ENCODE assay signal across 8 cellular contexts in genomic region chr10:125719173-125720001, GRCh38. TPM values are rescaled to one million over a fixed set of nuclear protein-coding genes. Genes with fewer than 3 reads are reported as not detected.
DNase-seq lines count a peak whose midpoint lies in the region; ATAC-seq and TF ChIP-seq lines count a peak whose summit lies in the region.

Gene EDRF1, plus strand, starts transcription at chr10:125719709. Its CDS starts 99 bp downstream, at chr10:125719808.

- no peak within 1 kb of the TSS for H4K8ac ChIP-seq in H9 (replicated peaks; ENCODE audit: insufficient read length, low read depth, low read length)

- H3K4me1 Mint-ChIP-seq in H9 (peaks cover 7 to 10% of the 10 kb centered on the region in 2 experiments), nephron progenitor cell (peaks cover 20% of the 10 kb centered on the region)
- peaks cover 28% of the 10 kb centered on the region for H3K4me1 Mint-ChIP-seq in stimulated activated naive CD8-positive, alpha-beta T cell treated with anti-CD3 and anti-CD28 coated beads, Interleukin-15, amount 100 ng/mL, for 72 hours

- H3K4me2 ChIP-seq in H9 (ENCODE audit: insufficient read depth, insufficient read length, low read length), result peak within 1 kb of the TSS; percentile 92

- H3K79me2 ChIP-seq in H9 (ENCODE audit: insufficient read depth, low read length), result peaks cover 6% of the 10 kb centered on the region; the same call in 1 of the 2 replicates

- H4K5ac ChIP-seq in H9 (ENCODE audit: insufficient read length, low read depth, low read length), result no peak within 1 kb of the TSS

- H2BK15ac ChIP-seq in H9 (ENCODE audit: low read depth, low read length), result no peak within 1 kb of the TSS

- H3K36me3 Mint-ChIP-seq in H9 (ENCODE audit: insufficient read depth in 1 of 3, low read depth in 3 of 3), result peaks cover 13 to 39% (median 34%) of the 10 kb centered on the region in 3 experiments
- H3K36me3 Mint-ChIP-seq in nephron progenitor cell (ENCODE audit: low read depth), result peaks cover 40% of the 10 kb centered on the region

- H3K4ac ChIP-seq in H9 (ENCODE audit: low read depth, low read length), result no peak within 1 kb of the TSS

- no peaks in the 10 kb centered on the region for H3K4me1 ChIP-seq in H9 (ENCODE audit: insufficient read depth, low read length)

- peak within 1 kb of the TSS; percentile 90 to 99 (median 97); a peak in 6 of 7 replicates for H3K27ac Mint-ChIP-seq in H9
- peak within 1 kb of the TSS; percentile 86 for H3K27ac Mint-ChIP-seq in nephron progenitor cell
- H3K27ac Mint-ChIP-seq in stimulated activated naive CD8-positive, alpha-beta T cell treated with anti-CD3 and anti-CD28 coated beads, Interleukin-15, amount 100 ng/mL, for 72 hours, result peak within 1 kb of the TSS; percentile 99

- H3K4me3 Mint-ChIP-seq in H9, result peak within 1 kb of the TSS; percentile 87 to 96
- peak within 1 kb of the TSS; percentile 97 for H3K4me3 Mint-ChIP-seq in nephron progenitor cell
- peak within 1 kb of the TSS; percentile 94 to 99 for H3K4me3 Mint-ChIP-seq in stimulated activated naive CD8-positive, alpha-beta T cell treated with anti-CD3 and anti-CD28 coated beads, Interleukin-15, amount 100 ng/mL, for 72 hours

- no peak within 1 kb of the TSS for H2BK5ac ChIP-seq in H9 (ENCODE audit: insufficient read length, low read length)

- H4K20me1 ChIP-seq in H9 (ENCODE audit: control insufficient read depth, insufficient read depth, insufficient read length), result no peaks in the 10 kb centered on the region

- H3K23me2 ChIP-seq in H9 (ENCODE audit: insufficient read length, low read depth, low read length, poor library complexity, severe bottlenecking), result peaks cover 9% of the 10 kb centered on the region

- H3K27ac ChIP-seq in H9 (ENCODE audit: insufficient read length, low read depth, low read length), result no peak within 1 kb of the TSS

- H3K27me3 ChIP-seq in H9 (ENCODE audit: insufficient read depth, low read length) (no peaks in the 10 kb centered on the region), MG63 (no peaks in the 10 kb centered on the region)

- peak within 1 kb of the TSS; percentile 99 for H3K4me3 ChIP-seq in MG63

- H3K9me3 Mint-ChIP-seq in H9 (peaks cover 7 to 18% of the 10 kb centered on the region in 2 experiments), nephron progenitor cell (peaks cover 30% of the 10 kb centered on the region)
- peaks cover 0 to under 1% of the 10 kb centered on the region in 2 donors for H3K9me3 Mint-ChIP-seq in stimulated activated naive CD8-positive, alpha-beta T cell treated with anti-CD3 and anti-CD28 coated beads, Interleukin-15, amount 100 ng/mL, for 72 hours

- no peak within 1 kb of the TSS for H3K23ac ChIP-seq in H9 (ENCODE audit: insufficient read length, low read depth, low read length)

- H3K9me3 ChIP-seq in H9 (ENCODE audit: control insufficient read depth, low read depth, low read length) (no peaks in the 10 kb centered on the region), MG63 (peaks cover 12% of the 10 kb centered on the region)

- no peak for TF ChIP-seq CTCF in H9 (conservative IDR thresholded peaks at IDR 0.05)
- TF ChIP-seq CTCF in nephron progenitor cell (IDR thresholded peaks at IDR 0.05), result no peak

- H3K27me3 Mint-ChIP-seq in H9 (ENCODE audit: low read depth) (peaks cover 4% of the 10 kb centered on the region), nephron progenitor cell (ENCODE audit: low read depth, poor library complexity) (no peaks in the 10 kb centered on the region)
- no peaks in the 10 kb centered on the region for H3K27me3 Mint-ChIP-seq in stimulated activated naive CD8-positive, alpha-beta T cell treated with anti-CD3 and anti-CD28 coated beads, Interleukin-15, amount 100 ng/mL, for 72 hours

- no peak within 1 kb of the TSS for H2AK5ac ChIP-seq in H9 (ENCODE audit: insufficient read length, low read length)

- peak; percentile 96 for ATAC-seq in stimulated activated naive CD8-positive, alpha-beta T cell treated with anti-CD3 and anti-CD28 coated beads, Interleukin-15, amount 100 ng/mL, for 72 hours

- H2BK120ac ChIP-seq in H9 (ENCODE audit: low read depth, low read length, poor library complexity, severe bottlenecking), result no peak within 1 kb of the TSS

- DNase-seq in ELR (ENCODE audit: low read depth) (peak; percentile 99), H9 (peak; percentile 100), MG63 (peak; percentile 97), SHP77 treated with DMSO at 0.1 percent for 48 hours (lab: John Stamatoyannopoulos, UW) (peak; percentile 93), fibroblast of the conjunctiva (ENCODE audit: low read depth) (peak; percentile 98), nephron progenitor cell (peak; percentile 99)
- DNase-seq in activated effector memory CD4-positive, alpha-beta T cell treated with anti-CD3 and anti-CD28 coated beads, Interleukin-2, amount 50 U/mL, for 16 hours, result peak; percentile 100
- DNase-seq in stimulated activated naive CD8-positive, alpha-beta T cell treated with anti-CD3 and anti-CD28 coated beads, Interleukin-15, amount 100 ng/mL, for 72 hours, result peak; percentile 99

- no peak within 1 kb of the TSS for H2AFZ ChIP-seq in H9 (ENCODE audit: low read length)

- H2BK12ac ChIP-seq in H9 (ENCODE audit: insufficient read length, low read depth, low read length), result no peak within 1 kb of the TSS

- no peak within 1 kb of the TSS for H3T11ph ChIP-seq in H9 (ENCODE audit: low read length)

- H4K91ac ChIP-seq in H9 (ENCODE audit: insufficient read length, low read depth, low read length), result no peak within 1 kb of the TSS

- no peak within 1 kb of the TSS for H2BK20ac ChIP-seq in H9 (ENCODE audit: low read depth, low read length, poor library complexity, severe bottlenecking)

- no peak within 1 kb of the TSS for H3K56ac ChIP-seq in H9 (ENCODE audit: insufficient read length, low read depth, low read length)

- peaks cover 35% of the 10 kb centered on the region for H3K36me3 ChIP-seq in MG63

- no peaks in the 10 kb centered on the region for H3K79me1 ChIP-seq in H9 (ENCODE audit: insufficient read depth, low read depth, low read length, poor library complexity, severe bottlenecking)

- H3K14ac ChIP-seq in H9 (ENCODE audit: insufficient read depth, low read length), result peak within 1 kb of the TSS; percentile 76

- H3K18ac ChIP-seq in H9 (ENCODE audit: insufficient read length, low read depth, low read length), result peak within 1 kb of the TSS; percentile 4

- H3K9ac ChIP-seq in H9 (ENCODE audit: extremely low read depth, insufficient read length, low read length), result peak within 1 kb of the TSS; percentile 92

- WGBS in H9 (ENCODE audit: extremely low coverage, insufficient read length, low lambda C conversion rate), result no CpG with 5 or more reads among the region's 72 CpGs

RNA-seq across cellular contexts. Expression of gene EDRF1, which starts in this region (rescaled TPM):
- 48.2 and 51.0 TPM in 2 replicates for total RNA-seq in H9 (2021)
- 13.6 and 16.7 TPM in 2 replicates for total RNA-seq in MG63 (2014; rRNA removed; shearing (Covaris generic); ENCODE audit: low replicate concordance)
